ENCODE assay signal across 10 cellular contexts in genomic region chr4:73589261-73589847, GRCh38. TPM values are rescaled to one million over a fixed set of nuclear protein-coding genes. Genes with fewer than 3 reads are reported as not detected.
A peak's percentile ranks its signal among the peaks of the same experiment; 100 is the strongest.
DNase-seq lines count a peak whose midpoint lies in the region; ATAC-seq, FAIRE-seq and TF ChIP-seq lines count a peak whose summit lies in the region.
"Had no signal": no experiment of that assay in that cellular context is flagged by ENCODE, and none has a peak within 500 bp of the region (broad histone marks: within the 10 kb centered on the region; RNA-seq: fewer than 3 reads in every experiment).

No MANE protein-coding gene starts in this region.

- peaks cover 20% of the 10 kb centered on the region for H3K4me1 ChIP-seq in foreskin keratinocyte
- H3K4me1 ChIP-seq: tibial artery had no signal

- DNase-seq in H4 (ENCODE audit: low spot score) (peak; percentile 28), LHCN-M2 (ENCODE audit: low read depth) (peak; percentile 76), foreskin keratinocyte (peak; percentile 87 to 92), coronary artery (ENCODE audit: low spot score) (no peak), urothelium cell line (ENCODE audit: low spot score) (no peak), GM12892 (ENCODE audit: insufficient read length) (no peak)
- no peak for DNase-seq in activated CD4-positive, alpha-beta T cell treated with anti-CD3 and anti-CD28 coated beads, Interleukin-2, amount 10 ng/mL, durations not matched to agents 7 days and 5 days
- DNase-seq: tibial artery had no signal

- H3K27ac ChIP-seq in foreskin keratinocyte (peak overlapping the region; percentile 88), coronary artery (no peak overlapping the region)
- H3K27ac ChIP-seq: tibial artery had no signal

- peak; percentile 20 for ATAC-seq in GM18499 (IDR thresholded peaks at IDR 0.05; ENCODE audit: insufficient read depth, unreplicated experiment)
- peak; percentile 94 for ATAC-seq in foreskin keratinocyte

- no peak for TF ChIP-seq CTCF in foreskin keratinocyte (conservative IDR thresholded peaks at IDR 0.05)
- no peak for TF ChIP-seq CTCF in coronary artery (IDR thresholded peaks at IDR 0.05)

- no peaks in the 10 kb centered on the region for H3K27me3 ChIP-seq in foreskin keratinocyte
- H3K27me3 ChIP-seq: tibial artery had no signal

- no peak for TF ChIP-seq POLR2A in GM12892 (IDR thresholded peaks at IDR 0.05; ENCODE audit: low read depth, low read length)

- FAIRE-seq in urothelium cell line (lab: Jason Lieb, UNC) = no peak
- no peak for FAIRE-seq in GM12892 (lab: Jason Lieb, UNC)

- no peaks in the 10 kb centered on the region for H3K9me3 Mint-ChIP-seq in activated CD4-positive, alpha-beta T cell treated with anti-CD3 and anti-CD28 coated beads, Interleukin-2, amount 10 ng/mL, durations not matched to agents 7 days and 5 days

- H3K4me1 Mint-ChIP-seq in activated CD4-positive, alpha-beta T cell treated with anti-CD3 and anti-CD28 coated beads, Interleukin-2, amount 10 ng/mL, durations not matched to agents 7 days and 5 days = no peaks in the 10 kb centered on the region

- no peak overlapping the region for H3K27ac Mint-ChIP-seq in activated CD4-positive, alpha-beta T cell treated with anti-CD3 and anti-CD28 coated beads, Interleukin-2, amount 10 ng/mL, durations not matched to agents 7 days and 5 days

- H3K27me3 Mint-ChIP-seq in activated CD4-positive, alpha-beta T cell treated with anti-CD3 and anti-CD28 coated beads, Interleukin-2, amount 10 ng/mL, durations not matched to agents 7 days and 5 days = peaks cover 2% of the 10 kb centered on the region

- H3K36me3 Mint-ChIP-seq in activated CD4-positive, alpha-beta T cell treated with anti-CD3 and anti-CD28 coated beads, Interleukin-2, amount 10 ng/mL, durations not matched to agents 7 days and 5 days (ENCODE audit: low read depth) = no peaks in the 10 kb centered on the region

- no peak overlapping the region for H3K4me3 Mint-ChIP-seq in activated CD4-positive, alpha-beta T cell treated with anti-CD3 and anti-CD28 coated beads, Interleukin-2, amount 10 ng/mL, durations not matched to agents 7 days and 5 days

- H3K4me3 ChIP-seq in coronary artery = no peak overlapping the region
- H3K4me3 ChIP-seq: tibial artery had no signal

- POLR2A ChIA-PET in activated CD4-positive, alpha-beta T cell treated with anti-CD3 and anti-CD28 coated beads, Interleukin-2, amount 10 ng/mL, durations not matched to agents 7 days and 5 days (lab: Charles Lee) = no interaction called here

- CTCF ChIA-PET in activated CD4-positive, alpha-beta T cell treated with anti-CD3 and anti-CD28 coated beads, Interleukin-2, amount 10 ng/mL, durations not matched to agents 7 days and 5 days (lab: Charles Lee) = no interaction called here

RNA-seq across cellular contexts. Expression of gene RASSF6, which starts 30.9 kb away (rescaled TPM):
- total RNA-seq in H4 (2014; rRNA removed; shearing (Covaris generic)) = 0.08 TPM in 1 of 2 replicates, not detected in the other
- total RNA-seq in LHCN-M2 (2014; rRNA removed) (0.17 and 0.51 TPM in 2 replicates), foreskin keratinocyte (1.2 and 1.3 TPM in 2 replicates)
- not detected for polyA plus RNA-seq in LHCN-M2 (2012)
- 0.45 and 0.69 TPM in 2 replicates for polyA plus RNA-seq in foreskin keratinocyte
- under 1 TPM in 1 of 2 experiments, not detected in 1; 0.19 TPM for total RNA-seq in activated CD4-positive, alpha-beta T cell treated with anti-CD3 and anti-CD28 coated beads, Interleukin-2, amount 10 ng/mL, durations not matched to agents 7 days and 5 days
- 0.83 TPM for polyA plus RNA-seq in GM12892 (2012; ENCODE audit: missing spikeins)
- total RNA-seq: mesenteric fat pad had no signal

Comparison
In these comparisons a context has a peak if more than half of its experiments do, and no peak if none do; other contexts are left out.
1. DNase-seq: peak in H4 (single experiment), LHCN-M2 (single experiment) and foreskin keratinocyte (2 of 2); none in activated CD4-positive, alpha-beta T cell treated with anti-CD3 and anti-CD28 coated beads, Interleukin-2, amount 10 ng/mL, durations not matched to agents 7 days and 5 days (single experiment), coronary artery (single experiment), urothelium cell line (single experiment) and GM12892 (single experiment).